17 cellular contexts compared by ENCODE assay signal in the genomic region with DNA sequence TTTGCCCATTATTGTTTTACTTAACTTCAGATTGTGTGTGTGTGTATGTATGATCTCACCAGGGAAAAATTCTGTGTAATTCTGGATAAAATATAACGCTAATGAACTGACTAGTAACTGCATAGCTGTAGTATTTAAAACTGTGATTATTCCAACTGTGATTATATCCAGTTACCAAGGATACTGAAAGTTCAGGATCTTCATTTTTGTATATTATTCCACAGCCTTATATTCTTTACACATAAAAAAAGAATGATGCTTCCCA. TPM values are rescaled to one million over a fixed set of nuclear protein-coding genes. Genes with fewer than 3 reads are reported as not detected.
DNase-seq lines count a peak whose midpoint lies in the region; ATAC-seq and TF ChIP-seq lines count a peak whose summit lies in the region.
"Had no signal": no experiment of that assay in that cellular context is flagged by ENCODE, and none has a peak within 500 bp of the region (broad histone marks: within the 10 kb centered on the region; RNA-seq: fewer than 3 reads in every experiment).

No MANE protein-coding gene starts in this region.

- no peaks in the 10 kb centered on the region for H3K36me3 ChIP-seq in neural progenitor cell
- H3K36me3 ChIP-seq in SJCRH30 = no peaks in the 10 kb centered on the region

- no peak overlapping the region for H3K9ac ChIP-seq in neural progenitor cell

- H3F3A ChIP-seq in neural progenitor cell (ENCODE audit: low read depth) = peaks cover 18% of the 10 kb centered on the region

- no peak overlapping the region for H3K27ac Mint-ChIP-seq in neural progenitor cell
- H3K27ac Mint-ChIP-seq in activated T-helper 1 cell treated with anti-CD3 and anti-CD28 coated beads, Interleukin-12 subunit alpha, Interleukin-12 subunit beta, Interleukin-2, Interleukin-4 antibody, amounts not matched to agents 30 ng/mL and 10 ng/mL and 1 ng/mL, durations not matched to agents 14 hours and 24 hours and 36 hours = no peak overlapping the region
- H3K27ac Mint-ChIP-seq: activated B cell treated with CpG ODN at 0.5 μM for 24 hours; activated naive CD4-positive, alpha-beta T cell treated with anti-CD3 and anti-CD28 coated beads, Interleukin-2, amount 10 ng/mL, durations not matched to agents 7 days and 5 days had no signal

- H3K4me2 ChIP-seq in neural progenitor cell = no peak overlapping the region

- intact Hi-C loops in activated T-helper 1 cell treated with anti-CD3 and anti-CD28 coated beads, Interleukin-12 subunit alpha, Interleukin-12 subunit beta, Interleukin-2, Interleukin-4 antibody, amounts not matched to agents 30 ng/mL and 10 ng/mL and 1 ng/mL, durations not matched to agents 14 hours and 24 hours and 36 hours (cut with micrococcal nuclease) = loop anchor here (5.0 to 10.0 kb wide), 2 partner anchors 370 to 1673 kb away; partner anchors contain the start of gene SP8

- H4K20me1 ChIP-seq in neural progenitor cell (ENCODE audit: low read depth) = peaks cover 87% of the 10 kb centered on the region

- DNase-seq in AG09309 (ENCODE audit: low read depth) (no peak), RPMI7951 (ENCODE audit: low read depth) (peak; percentile 17), coronary artery (ENCODE audit: low spot score) (no peak), neural progenitor cell (ENCODE audit: low spot score) (no peak), SJCRH30 (no peak)
- no peak for DNase-seq in activated T-helper 1 cell treated with anti-CD3 and anti-CD28 coated beads, Interleukin-12 subunit alpha, Interleukin-12 subunit beta, Interleukin-2, Interleukin-4 antibody, amounts not matched to agents 30 ng/mL and 10 ng/mL and 1 ng/mL, durations not matched to agents 14 hours and 24 hours and 36 hours (ENCODE audit: low spot score)
- DNase-seq: activated B cell treated with CpG ODN at 0.5 μM for 24 hours; activated naive CD4-positive, alpha-beta T cell treated with anti-CD3 and anti-CD28 coated beads, Interleukin-2, amount 10 ng/mL, durations not matched to agents 7 days and 5 days; erythroblast; KG1; NCI-H1694; NCI-H526; stimulated activated naive CD8-positive, alpha-beta T cell treated with anti-CD3 and anti-CD28 coated beads, Interleukin-15, Interleukin-2, amounts not matched to agents 100 U/mL and 50 U/mL, for 24 hours had no signal

- H3K4me3 Mint-ChIP-seq in neural progenitor cell = peak overlapping the region; percentile 66
- H3K4me3 Mint-ChIP-seq in activated T-helper 1 cell treated with anti-CD3 and anti-CD28 coated beads, Interleukin-12 subunit alpha, Interleukin-12 subunit beta, Interleukin-2, Interleukin-4 antibody, amounts not matched to agents 30 ng/mL and 10 ng/mL and 1 ng/mL, durations not matched to agents 14 hours and 24 hours and 36 hours = no peak overlapping the region
- H3K4me3 Mint-ChIP-seq: activated B cell treated with CpG ODN at 0.5 μM for 24 hours; activated naive CD4-positive, alpha-beta T cell treated with anti-CD3 and anti-CD28 coated beads, Interleukin-2, amount 10 ng/mL, durations not matched to agents 7 days and 5 days had no signal

- no peaks in the 10 kb centered on the region for H3K9me3 Mint-ChIP-seq in neural progenitor cell
- H3K9me3 Mint-ChIP-seq in activated T-helper 1 cell treated with anti-CD3 and anti-CD28 coated beads, Interleukin-12 subunit alpha, Interleukin-12 subunit beta, Interleukin-2, Interleukin-4 antibody, amounts not matched to agents 30 ng/mL and 10 ng/mL and 1 ng/mL, durations not matched to agents 14 hours and 24 hours and 36 hours = no peaks in the 10 kb centered on the region
- H3K9me3 Mint-ChIP-seq: activated B cell treated with CpG ODN at 0.5 μM for 24 hours; activated naive CD4-positive, alpha-beta T cell treated with anti-CD3 and anti-CD28 coated beads, Interleukin-2, amount 10 ng/mL, durations not matched to agents 7 days and 5 days had no signal

- H3K27me3 ChIP-seq in neural progenitor cell = peaks cover 100% of the 10 kb centered on the region
- H3K27me3 ChIP-seq in SJCRH30 = no peaks in the 10 kb centered on the region

- H3K9me3 ChIP-seq in neural progenitor cell (ENCODE audit: low read depth) (no peaks in the 10 kb centered on the region), SJCRH30 (replicated peaks) (0 out of 2 replicates have a peak, but pooled peaks cover 8% of the 10 kb centered on the region)

- ATAC-seq in HG02870 (IDR thresholded peaks at IDR 0.05; ENCODE audit: unreplicated experiment) = no peak
- ATAC-seq in GM21447 (IDR thresholded peaks at IDR 0.05; ENCODE audit: unreplicated experiment) = no peak
- ATAC-seq: stimulated activated naive CD8-positive, alpha-beta T cell treated with anti-CD3 and anti-CD28 coated beads, Interleukin-15, Interleukin-2, amounts not matched to agents 100 U/mL and 50 U/mL, for 24 hours had no signal

- H3K4me3 ChIP-seq in AG09309 (ENCODE audit: control insufficient read depth, low read depth, low read length) (peak overlapping the region; percentile 95), coronary artery (peak overlapping the region; percentile 4), neural progenitor cell (no peak overlapping the region), SJCRH30 (no peak overlapping the region)

- no peak overlapping the region for H3K27ac ChIP-seq in coronary artery
- H3K27ac ChIP-seq in neural progenitor cell = no peak overlapping the region
- no peak overlapping the region for H3K27ac ChIP-seq in SJCRH30

- no peaks in the 10 kb centered on the region for H3K79me2 ChIP-seq in neural progenitor cell (ENCODE audit: low read depth)

- H3K27me3 Mint-ChIP-seq in neural progenitor cell (ENCODE audit: insufficient read depth, low read depth) = peaks cover 72% of the 10 kb centered on the region
- peaks cover 71% of the 10 kb centered on the region for H3K27me3 Mint-ChIP-seq in activated T-helper 1 cell treated with anti-CD3 and anti-CD28 coated beads, Interleukin-12 subunit alpha, Interleukin-12 subunit beta, Interleukin-2, Interleukin-4 antibody, amounts not matched to agents 30 ng/mL and 10 ng/mL and 1 ng/mL, durations not matched to agents 14 hours and 24 hours and 36 hours (ENCODE audit: insufficient read depth)

- H3K36me3 Mint-ChIP-seq in neural progenitor cell = no peaks in the 10 kb centered on the region
- H3K36me3 Mint-ChIP-seq in activated T-helper 1 cell treated with anti-CD3 and anti-CD28 coated beads, Interleukin-12 subunit alpha, Interleukin-12 subunit beta, Interleukin-2, Interleukin-4 antibody, amounts not matched to agents 30 ng/mL and 10 ng/mL and 1 ng/mL, durations not matched to agents 14 hours and 24 hours and 36 hours (ENCODE audit: low read depth) = no peaks in the 10 kb centered on the region
- H3K36me3 Mint-ChIP-seq: activated naive CD4-positive, alpha-beta T cell treated with anti-CD3 and anti-CD28 coated beads, Interleukin-2, amount 10 ng/mL, durations not matched to agents 7 days and 5 days had no signal

- no peak for TF ChIP-seq CTCF in AG09309 (IDR thresholded peaks at IDR 0.05; ENCODE audit: control insufficient read depth, insufficient read depth, low read depth, low read length, missing control alignments)
- no peak for TF ChIP-seq CTCF in coronary artery (IDR thresholded peaks at IDR 0.05)
- no peak for TF ChIP-seq CTCF in neural progenitor cell (IDR thresholded peaks at IDR 0.05)

- peaks cover 6% of the 10 kb centered on the region for H3K4me1 ChIP-seq in neural progenitor cell
- H3K4me1 ChIP-seq in SJCRH30 = no peaks in the 10 kb centered on the region

- H2AFZ ChIP-seq in neural progenitor cell (replicated peaks) = no peak overlapping the region

- peaks cover 18% of the 10 kb centered on the region for H3K4me1 Mint-ChIP-seq in neural progenitor cell
- H3K4me1 Mint-ChIP-seq in activated T-helper 1 cell treated with anti-CD3 and anti-CD28 coated beads, Interleukin-12 subunit alpha, Interleukin-12 subunit beta, Interleukin-2, Interleukin-4 antibody, amounts not matched to agents 30 ng/mL and 10 ng/mL and 1 ng/mL, durations not matched to agents 14 hours and 24 hours and 36 hours (ENCODE audit: low read depth) = no peaks in the 10 kb centered on the region

RNA-seq across cellular contexts. Expression of gene TWIST1, which starts 2.9 kb away (rescaled TPM):
- total RNA-seq in RPMI7951 (2014; rRNA removed; shearing (Covaris generic)) = 32.0 and 36.8 TPM in 2 replicates
- total RNA-seq in neural progenitor cell (ENCODE audit: low replicate concordance) = not detected in 2 replicates
- total RNA-seq in activated T-helper 1 cell treated with anti-CD3 and anti-CD28 coated beads, Interleukin-12 subunit alpha, Interleukin-12 subunit beta, Interleukin-2, Interleukin-4 antibody, amounts not matched to agents 30 ng/mL and 10 ng/mL and 1 ng/mL, durations not matched to agents 14 hours and 24 hours and 36 hours = 5.6 and 8.1 TPM in 2 replicates
- 2.2 and 5.2 TPM in 2 replicates for total RNA-seq in SJCRH30 (2014; rRNA removed; shearing (Covaris generic))
- total RNA-seq: activated B cell treated with CpG ODN at 0.5 μM for 24 hours had no signal

RNA-seq across cellular contexts. Expression of gene FERD3L, which starts 30.7 kb away (rescaled TPM):
- not detected in 2 replicates for total RNA-seq in RPMI7951 (2014; rRNA removed; shearing (Covaris generic))
- total RNA-seq in neural progenitor cell (ENCODE audit: low replicate concordance) = not detected in 2 replicates
- not detected in 2 replicates for total RNA-seq in activated T-helper 1 cell treated with anti-CD3 and anti-CD28 coated beads, Interleukin-12 subunit alpha, Interleukin-12 subunit beta, Interleukin-2, Interleukin-4 antibody, amounts not matched to agents 30 ng/mL and 10 ng/mL and 1 ng/mL, durations not matched to agents 14 hours and 24 hours and 36 hours
- not detected in 2 replicates for total RNA-seq in SJCRH30 (2014; rRNA removed; shearing (Covaris generic))
- total RNA-seq: activated B cell treated with CpG ODN at 0.5 μM for 24 hours, lower leg skin, skeletal muscle tissue had no signal

Comparison
In these comparisons a context has a peak if more than half of its experiments do, and no peak if none do; other contexts are left out.
1. H3K4me3 ChIP-seq: peak in AG09309 (single experiment) and coronary artery (single experiment); none in neural progenitor cell (single experiment) and SJCRH30 (single experiment).